12 cellular contexts compared by ENCODE assay signal in the genomic region with DNA sequence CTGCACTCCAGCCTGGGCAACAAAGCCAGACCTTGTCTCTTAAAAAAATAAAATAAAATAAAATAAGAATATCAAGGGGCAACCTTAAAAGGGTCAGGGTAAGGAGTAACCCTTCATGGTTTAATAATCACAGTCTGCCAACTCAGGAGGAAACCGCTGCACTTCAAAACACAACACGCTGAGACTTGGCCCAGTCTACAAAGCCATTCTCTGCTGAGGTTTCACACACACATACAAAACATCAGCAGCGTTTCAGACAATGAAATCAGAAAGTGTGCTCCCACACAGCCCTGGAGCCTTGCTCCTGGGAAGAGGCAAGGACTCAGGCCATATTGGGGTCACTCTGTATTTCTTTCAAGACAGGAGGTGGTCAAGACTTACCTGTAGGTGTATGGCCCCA. TPM values are rescaled to one million over a fixed set of nuclear protein-coding genes. Genes with fewer than 3 reads are reported as not detected.
DNase-seq lines count a peak whose midpoint lies in the region; FAIRE-seq and TF ChIP-seq lines count a peak whose summit lies in the region.
"Had no signal": no experiment of that assay in that cellular context is flagged by ENCODE, and none has a peak within 500 bp of the region (broad histone marks: within the 10 kb centered on the region; RNA-seq: fewer than 3 reads in every experiment).

No MANE protein-coding gene starts in this region.

- peaks cover 56% of the 10 kb centered on the region for H3K4me1 ChIP-seq in astrocyte (ENCODE audit: insufficient read depth, low read length)
- peaks cover 47 to 73% (median 52%) of the 10 kb centered on the region in 3 donors for H3K4me1 ChIP-seq in skeletal muscle tissue (ENCODE audit: control insufficient read depth in 3 of 3, insufficient read depth in 3 of 3, low read length in 3 of 3)

- H3K36me3 Mint-ChIP-seq in astrocyte (ENCODE audit: low read depth, unreplicated experiment), result peaks cover 36% of the 10 kb centered on the region
- peaks cover 42% of the 10 kb centered on the region for H3K36me3 Mint-ChIP-seq in activated T-cell treated with anti-CD3 and anti-CD28 coated beads, Interleukin-2, amount 50 U/mL, for 24 hours (ENCODE audit: low read depth)

- no peaks in the 10 kb centered on the region for H3K36me3 ChIP-seq in astrocyte (ENCODE audit: insufficient read depth, low read length)
- H3K36me3 ChIP-seq in skeletal muscle tissue (ENCODE audit: control insufficient read depth in 3 of 3, insufficient read depth in 3 of 3, low read length in 3 of 3), result peaks cover 19 to 33% (median 30%) of the 10 kb centered on the region in 3 donors

- no peak for TF ChIP-seq CTCF in astrocyte (IDR thresholded peaks at IDR 0.05; ENCODE audit: insufficient read depth, low read depth, low read length)
- no peak for TF ChIP-seq CTCF in fibroblast of villous mesenchyme (IDR thresholded peaks at IDR 0.05; ENCODE audit: insufficient read depth, low read depth, low read length)

- no peak overlapping the region for H2AFZ ChIP-seq in astrocyte (ENCODE audit: low read depth, low read length)

- H3K4me3 Mint-ChIP-seq in astrocyte (ENCODE audit: unreplicated experiment), result no peak overlapping the region
- no peak overlapping the region for H3K4me3 Mint-ChIP-seq in activated T-cell treated with anti-CD3 and anti-CD28 coated beads, Interleukin-2, amount 50 U/mL, for 24 hours

- H3K9ac ChIP-seq in astrocyte (ENCODE audit: low read length) (peak overlapping the region; percentile 24), skeletal muscle tissue (ENCODE audit: low read depth in 1 of 3, low read length in 3 of 3) (peak overlapping the region in 1 of 3 donors; percentile 25)

- DNase-seq in DMS79 treated with DMSO at 0.1 percent for 48 hours (lab: John Stamatoyannopoulos, UW) (peak; percentile 38), astrocyte (ENCODE audit: low read depth) (peak; percentile 59), fibroblast of villous mesenchyme (ENCODE audit: low read depth) (peak; percentile 32), NCI-H2171 treated with DMSO at 0.1 percent for 48 hours (lab: John Stamatoyannopoulos, UW) (no peak), NCI-H82 (lab: John Stamatoyannopoulos, UW) (no peak)
- DNase-seq in activated T-cell treated with anti-CD3 and anti-CD28 coated beads, Interleukin-2, amount 50 U/mL, for 24 hours, result no peak
- DNase-seq in stimulated activated naive CD4-positive, alpha-beta T cell (lab: John Stamatoyannopoulos, UW), result no peak
- DNase-seq: activated naive CD4-positive, alpha-beta T cell treated with anti-CD3 and anti-CD28 coated beads, Interleukin-2, amount 50 U/mL, for 16 hours; NCI-H226 had no signal

- H3K27ac Mint-ChIP-seq in astrocyte (ENCODE audit: unreplicated experiment), result no peak overlapping the region
- no peak overlapping the region for H3K27ac Mint-ChIP-seq in activated T-cell treated with anti-CD3 and anti-CD28 coated beads, Interleukin-2, amount 50 U/mL, for 24 hours

- H3K4me3 ChIP-seq in astrocyte (ENCODE audit: insufficient read depth, low read depth, low read length), result no peak overlapping the region
- H3K4me3 ChIP-seq in fibroblast of villous mesenchyme (ENCODE audit: low read depth, low read length), result no peak overlapping the region
- H3K4me3 ChIP-seq in skeletal muscle tissue (ENCODE audit: low read length in 3 of 3), result no peak overlapping the region

- H3K27ac ChIP-seq in astrocyte (ENCODE audit: low read depth, low read length) (peak overlapping the region; percentile 89), skeletal muscle tissue (ENCODE audit: low read depth, low read length) (peak overlapping the region; percentile 9)

- H4K20me1 ChIP-seq in astrocyte (ENCODE audit: insufficient read depth, low read length), result peaks cover 9% of the 10 kb centered on the region

- H3K4me2 ChIP-seq in astrocyte (ENCODE audit: low read length), result peak overlapping the region; percentile 13

- no peak for FAIRE-seq in astrocyte (lab: Jason Lieb, UNC)

- peaks cover 46% of the 10 kb centered on the region for H3K4me1 Mint-ChIP-seq in astrocyte (ENCODE audit: low read depth, unreplicated experiment)
- H3K4me1 Mint-ChIP-seq in activated T-cell treated with anti-CD3 and anti-CD28 coated beads, Interleukin-2, amount 50 U/mL, for 24 hours (ENCODE audit: low read depth), result peaks cover 42% of the 10 kb centered on the region

- H3K27me3 ChIP-seq in astrocyte (ENCODE audit: insufficient read depth, low read length) (no peaks in the 10 kb centered on the region), skeletal muscle tissue (ENCODE audit: control insufficient read depth in 3 of 3, insufficient read depth in 3 of 3, low read length in 3 of 3) (no peaks in the 10 kb centered on the region)

- H3K27me3 Mint-ChIP-seq in astrocyte (ENCODE audit: low read depth, unreplicated experiment), result no peaks in the 10 kb centered on the region
- no peaks in the 10 kb centered on the region for H3K27me3 Mint-ChIP-seq in activated T-cell treated with anti-CD3 and anti-CD28 coated beads, Interleukin-2, amount 50 U/mL, for 24 hours

- peaks cover 41% of the 10 kb centered on the region for H3K79me2 ChIP-seq in astrocyte (ENCODE audit: insufficient read depth, low read length)

- H3K9me3 ChIP-seq in astrocyte (ENCODE audit: insufficient read depth, low read depth, low read length), result no peaks in the 10 kb centered on the region
- H3K9me3 ChIP-seq in skeletal muscle tissue (ENCODE audit: control insufficient read depth in 3 of 3, low read length in 3 of 3), result no peaks in the 10 kb centered on the region

- H3K9me3 Mint-ChIP-seq in astrocyte (ENCODE audit: unreplicated experiment), result no peaks in the 10 kb centered on the region
- H3K9me3 Mint-ChIP-seq in activated T-cell treated with anti-CD3 and anti-CD28 coated beads, Interleukin-2, amount 50 U/mL, for 24 hours, result peaks cover 8% of the 10 kb centered on the region

RNA-seq across cellular contexts. Expression of a gene that starts 18.3 kb away (rescaled TPM):
- 172 and 211 TPM in 2 replicates for total RNA-seq in astrocyte
- 144 and 181 TPM in 2 replicates for total RNA-seq in fibroblast of villous mesenchyme
- total RNA-seq in skeletal muscle tissue, result 125 TPM

RNA-seq across cellular contexts. Expression of a gene that starts 47.1 kb away (rescaled TPM):
- 30.4 and 34.2 TPM in 2 replicates for total RNA-seq in astrocyte
- total RNA-seq in fibroblast of villous mesenchyme, result 47.7 and 67.4 TPM in 2 replicates
- 78.8 TPM for total RNA-seq in skeletal muscle tissue

RNA-seq across cellular contexts. Expression of a gene that starts 56.2 kb away (rescaled TPM):
- 0.54 and 0.84 TPM in 2 replicates for total RNA-seq in astrocyte
- total RNA-seq in fibroblast of villous mesenchyme, result 0.32 and 0.86 TPM in 2 replicates
- total RNA-seq in skeletal muscle tissue, result 0.52 TPM
- total RNA-seq: activated CD8-positive, alpha-beta memory T cell treated with anti-CD3 and anti-CD28 coated beads for 36 hours; T-helper 2 cell treated with Interferon-gamma antibody and Interleukin-4, amounts not matched to agents 100 ng/mL and 5 ng/mL, for 36 hours had no signal

Comparison
In these comparisons a context has a peak if more than half of its experiments do, and no peak if none do; other contexts are left out.
1. DNase-seq: peak in DMS79 treated with DMSO at 0.1 percent for 48 hours (single experiment), astrocyte (single experiment) and fibroblast of villous mesenchyme (single experiment); none in NCI-H2171 treated with DMSO at 0.1 percent for 48 hours (single experiment), activated T-cell treated with anti-CD3 and anti-CD28 coated beads, Interleukin-2, amount 50 U/mL, for 24 hours (single experiment), NCI-H82 (single experiment) and stimulated activated naive CD4-positive, alpha-beta T cell (0 of 6).